ENCODE assay signal across 36 cellular contexts in genomic region chr10:13542533-13542932, GRCh38. TPM values are rescaled to one million over a fixed set of nuclear protein-coding genes. Genes with fewer than 3 reads are reported as not detected.
DNase-seq lines count a peak whose midpoint lies in the region; ATAC-seq, FAIRE-seq and TF ChIP-seq lines count a peak whose summit lies in the region.
"Had no signal": no experiment of that assay in that cellular context is flagged by ENCODE, and none has a peak within 500 bp of the region (broad histone marks: within the 10 kb centered on the region; RNA-seq: fewer than 3 reads in every experiment).

No MANE protein-coding gene starts in this region.

- TF ChIP-seq CTCF in HepG2 (CRISPR knock-in tag; IDR thresholded peaks at IDR 0.05) (no peak), right lobe of liver (IDR thresholded peaks at IDR 0.05) (no peak), A549 (IDR thresholded peaks at IDR 0.05) (no peak), IMR-90 (conservative IDR thresholded peaks at IDR 0.05; ENCODE audit: low read depth, low read length) (no peak), K562 (IDR thresholded peaks at IDR 0.05 in 2 of 3, conservative IDR thresholded peaks at IDR 0.05 in 1 of 3; ENCODE audit: insufficient read depth in 2 of 3, low read depth in 1 of 3, low read length in 3 of 3) (no peak)

- 38% methylated on average over 5 of the region's 5 CpGs for WGBS in HepG2 (ENCODE audit: low lambda C conversion rate)
- 70% methylated on average over 5 of the region's 5 CpGs for WGBS in right lobe of liver (ENCODE audit: insufficient coverage, low coverage, low lambda C conversion rate, missing lambda C conversion rate)
- WGBS in A549 (ENCODE audit: missing lambda C conversion rate) = 41% methylated on average over 5 of the region's 5 CpGs
- WGBS in IMR-90 (ENCODE audit: extremely low coverage in 2 of 2, insufficient read length in 1 of 2), 2 experiments = no CpG with 5 or more reads among the region's 5 CpGs
- 9% methylated on average over 5 of the region's 5 CpGs for WGBS in K562 (ENCODE audit: insufficient coverage, low coverage, missing lambda C conversion rate)

- no peak overlapping the region for H3K4me2 ChIP-seq in HepG2 (ENCODE audit: low read depth, low read length)
- no peak overlapping the region for H3K4me2 ChIP-seq in A549
- H3K4me2 ChIP-seq in IMR-90 (ENCODE audit: low read depth, low read length) = no peak overlapping the region
- no peak overlapping the region for H3K4me2 ChIP-seq in K562 (ENCODE audit: insufficient read depth, low read length)
- H3K4me2 ChIP-seq: BLaER1; BLaER1 treated with 17β-estradiol and CSF1 and Interleukin-3, amounts not matched to agents 10 nM and 100 nM had no signal

- H3K36me3 ChIP-seq in HepG2 (replicated peaks in 1 of 2; ENCODE audit: control insufficient read depth in 1 of 2, insufficient read depth in 2 of 2, low read length in 2 of 2) = no peaks in the 10 kb centered on the region
- H3K36me3 ChIP-seq in right lobe of liver = no peaks in the 10 kb centered on the region
- no peaks in the 10 kb centered on the region for H3K36me3 ChIP-seq in IMR-90 (ENCODE audit: control insufficient read depth, insufficient read depth, low read length)
- no peaks in the 10 kb centered on the region for H3K36me3 ChIP-seq in K562 (ENCODE audit: control insufficient read depth, insufficient read depth, low read length)
- H3K36me3 ChIP-seq: BE2C; BLaER1; BLaER1 treated with 17β-estradiol and CSF1 and Interleukin-3, amounts not matched to agents 10 nM and 100 nM had no signal

- no TSS peak for BruUV-seq in HepG2 (replicated peaks; lab: Mats Ljungman, UMichigan)
- BruUV-seq in IMR-90 (replicated peaks; lab: Mats Ljungman, UMichigan) = no TSS peak
- BruUV-seq in K562 (replicated peaks; lab: Mats Ljungman, UMichigan) = no TSS peak

- H3K27me3 ChIP-seq in HepG2 (ENCODE audit: control insufficient read depth in 1 of 2, insufficient read depth in 2 of 2, low read length in 2 of 2) (peaks cover 1 to 24% of the 10 kb centered on the region in 2 experiments; a peak in 4 of 5 replicates), right lobe of liver (no peaks in the 10 kb centered on the region), IMR-90 (ENCODE audit: control insufficient read depth, insufficient read depth, low read length) (peaks cover 37% of the 10 kb centered on the region), K562 (ENCODE audit: control insufficient read depth in 2 of 2, insufficient read depth in 2 of 2, low read length in 2 of 2) (peaks cover 21 to 24% of the 10 kb centered on the region in 2 experiments)
- H3K27me3 ChIP-seq: BLaER1; BLaER1 treated with 17β-estradiol and CSF1 and Interleukin-3, amounts not matched to agents 10 nM and 100 nM had no signal

- no peak overlapping the region for H2BK15ac ChIP-seq in IMR-90 (ENCODE audit: low read depth, low read length)

- no peak for TF ChIP-seq POLR2A in HepG2 (IDR thresholded peaks at IDR 0.05; ENCODE audit: insufficient read depth in 1 of 2, low read depth in 2 of 2, low read length in 2 of 2)
- TF ChIP-seq POLR2A in right lobe of liver (IDR thresholded peaks at IDR 0.05) = no peak
- no peak for TF ChIP-seq POLR2A in A549 (IDR thresholded peaks at IDR 0.05; ENCODE audit: low read length)
- TF ChIP-seq POLR2A in IMR-90 (IDR thresholded peaks at IDR 0.05; ENCODE audit: low read depth, low read length) = no peak
- no peak for TF ChIP-seq POLR2A in K562 (conservative IDR thresholded peaks at IDR 0.05)

- dilution Hi-C loops in IMR-90 (cut with HindIII; ENCODE audit: low sequenced_read_pairs, unreplicated experiment) = no loop called here

- no peaks in the 10 kb centered on the region for H3K9me1 ChIP-seq in IMR-90 (ENCODE audit: insufficient read depth, low read length)
- no peaks in the 10 kb centered on the region for H3K9me1 ChIP-seq in K562 (ENCODE audit: control insufficient read depth, insufficient read depth, low read length)

- H4K20me1 ChIP-seq in HepG2 (ENCODE audit: insufficient read depth, low read length) = no peaks in the 10 kb centered on the region
- no peaks in the 10 kb centered on the region for H4K20me1 ChIP-seq in IMR-90 (ENCODE audit: insufficient read depth, low read length)
- no peaks in the 10 kb centered on the region for H4K20me1 ChIP-seq in K562 (replicated peaks; ENCODE audit: control insufficient read depth, insufficient read depth, low read length)
- H4K20me1 ChIP-seq: BLaER1; BLaER1 treated with 17β-estradiol and CSF1 and Interleukin-3, amounts not matched to agents 10 nM and 100 nM had no signal

- no peak overlapping the region for H3K23ac ChIP-seq in IMR-90 (ENCODE audit: low read depth, low read length)

- no peak overlapping the region for H3K18ac ChIP-seq in IMR-90 (ENCODE audit: low read depth, low read length)

- no peaks in the 10 kb centered on the region for H3K4me1 ChIP-seq in HepG2 (ENCODE audit: insufficient read depth, low read length)
- no peaks in the 10 kb centered on the region for H3K4me1 ChIP-seq in right lobe of liver
- no peaks in the 10 kb centered on the region for H3K4me1 ChIP-seq in A549
- no peaks in the 10 kb centered on the region for H3K4me1 ChIP-seq in IMR-90 (ENCODE audit: control insufficient read depth, insufficient read depth, low read length)
- H3K4me1 ChIP-seq in K562 (replicated peaks in 1 of 2; ENCODE audit: control insufficient read depth in 2 of 2, insufficient read depth in 2 of 2, low read length in 2 of 2) = no peaks in the 10 kb centered on the region; a peak in 2 of 5 replicates
- H3K4me1 ChIP-seq: BE2C; BLaER1; BLaER1 treated with 17β-estradiol and CSF1 and Interleukin-3, amounts not matched to agents 10 nM and 100 nM had no signal

- TF ChIP-seq RAD21 in HepG2 (CRISPR knock-in tag; IDR thresholded peaks at IDR 0.05) (no peak), A549 (conservative IDR thresholded peaks at IDR 0.05 in 1 of 2, IDR thresholded peaks at IDR 0.05 in 1 of 2) (no peak), IMR-90 (IDR thresholded peaks at IDR 0.05; ENCODE audit: low read length) (no peak), K562 (CRISPR knock-in tag; conservative IDR thresholded peaks at IDR 0.05 in 1 of 2, IDR thresholded peaks at IDR 0.05 in 1 of 2) (no peak)

- H3K9me3 ChIP-seq in HepG2 (ENCODE audit: low read length) = no peaks in the 10 kb centered on the region
- H3K9me3 ChIP-seq in right lobe of liver = no peaks in the 10 kb centered on the region
- H3K9me3 ChIP-seq in A549 = no peaks in the 10 kb centered on the region
- H3K9me3 ChIP-seq in IMR-90 (ENCODE audit: control insufficient read depth, insufficient read depth, low read length) = no peaks in the 10 kb centered on the region
- no peaks in the 10 kb centered on the region for H3K9me3 ChIP-seq in K562 (replicated peaks; ENCODE audit: control insufficient read depth, insufficient read depth, low read depth, low read length)
- H3K9me3 ChIP-seq: BE2C, BLaER1, Caco-2 had no signal

- no peak overlapping the region for H2AFZ ChIP-seq in HepG2 (ENCODE audit: low read length)
- H2AFZ ChIP-seq in IMR-90 (replicated peaks; ENCODE audit: low read length, poor library complexity) = no peak overlapping the region
- H2AFZ ChIP-seq in K562 (ENCODE audit: low read depth, low read length) = no peak overlapping the region

- no peaks in the 10 kb centered on the region for H3K79me1 ChIP-seq in IMR-90 (ENCODE audit: low read depth in 1 of 2, low read length in 2 of 2)

- H3K4ac ChIP-seq in IMR-90 (ENCODE audit: low read depth, low read length) = no peak overlapping the region

- CTCF ChIA-PET in HepG2 (lab: Yijun Ruan, JAX; ENCODE audit: low intra/inter-chr PET ratio, low total read pairs) (no interaction called here), A549 (lab: Yijun Ruan, JAX) (interaction anchor here (0.6 to 1.9 kb wide), 4 partner anchors 48 to 381 kb away, joined by 3 to 6 read pairs (median 3); partner anchors contain the start of gene MCM10), IMR-90 (lab: Yijun Ruan, JAX) (no interaction called here), K562 (lab: Yijun Ruan, JAX; ENCODE audit: low intra/inter-chr PET ratio) (no interaction called here)

- H4K8ac ChIP-seq in IMR-90 (ENCODE audit: low read depth in 2 of 2, low read length in 2 of 2) = no peak overlapping the region

- no peak overlapping the region for H2BK120ac ChIP-seq in IMR-90 (ENCODE audit: low read depth, low read length)

- DNase-seq in HepG2 (ENCODE audit: low spot score) (no peak), right lobe of liver (no peak), A549 (ENCODE audit: low read depth in 1 of 2, low spot score in 1 of 2) (no peak), IMR-90 (no peak), K562 (ENCODE audit: extremely low read depth in 1 of 4, low spot score in 3 of 4) (no peak), NCI-H1417 treated with DMSO at 0.1 percent for 48 hours (lab: John Stamatoyannopoulos, UW) (no peak)
- DNase-seq in effector CD4-positive, alpha-beta T cell = no peak
- no peak for DNase-seq in stimulated activated naive CD8-positive, alpha-beta T cell treated with anti-CD3 and anti-CD28 coated beads, Interleukin-15, Interleukin-2, amounts not matched to agents 100 U/mL and 50 U/mL, for 24 hours
- DNase-seq: 8988T; ACHN; AML-193; BE2C; C1 segment of cervical spinal cord; Caco-2; Calu3; CD4-positive, alpha-beta memory T cell; CD4-positive, alpha-beta T cell; CD4-positive, CD25-positive, alpha-beta regulatory T cell; CD8-positive, alpha-beta memory T cell; CD8-positive, alpha-beta T cell; COR-L47; DMS 273 treated with DMSO at 0.1 percent for 48 hours; DMS153; DMS53; DMS79; DMS79 treated with DMSO at 0.1 percent for 48 hours; DND-41; EL had no signal

- no peak overlapping the region for H2BK20ac ChIP-seq in IMR-90 (ENCODE audit: low read depth, low read length)

- H3K27ac ChIP-seq in HepG2 (ENCODE audit: extremely low read length, insufficient read depth, low read length) (no peak overlapping the region), right lobe of liver (no peak overlapping the region), A549 (no peak overlapping the region), IMR-90 (ENCODE audit: insufficient read depth, low read length) (no peak overlapping the region), K562 (ENCODE audit: extremely low read depth, low read depth, low read length) (no peak overlapping the region)
- H3K27ac ChIP-seq: 22Rv1; BLaER1; BLaER1 treated with 17β-estradiol and CSF1 and Interleukin-3, amounts not matched to agents 10 nM and 100 nM; C4-2B had no signal

- no peak overlapping the region for H2BK5ac ChIP-seq in IMR-90 (ENCODE audit: low read depth, low read length, poor library complexity, severe bottlenecking)

- no peak overlapping the region for H2AK5ac ChIP-seq in IMR-90 (ENCODE audit: low read depth, low read length)

- no peak for ATAC-seq in HepG2
- ATAC-seq in right lobe of liver = no peak
- no peak for ATAC-seq in A549
- no peak for ATAC-seq in IMR-90 (ENCODE audit: low read depth)
- ATAC-seq in K562 = no peak
- ATAC-seq in stimulated activated naive CD8-positive, alpha-beta T cell treated with anti-CD3 and anti-CD28 coated beads, Interleukin-15, Interleukin-2, amounts not matched to agents 100 U/mL and 50 U/mL, for 24 hours = no peak
- ATAC-seq: CD8-positive, alpha-beta T cell had no signal

- H4K91ac ChIP-seq in IMR-90 (ENCODE audit: insufficient read depth, low read depth, low read length) = no peak overlapping the region

- H2AK9ac ChIP-seq in IMR-90 (replicated peaks; ENCODE audit: low read depth, low read length, poor library complexity) = no peak overlapping the region

- no peak overlapping the region for H4K5ac ChIP-seq in IMR-90 (ENCODE audit: low read depth, low read length)

- no peaks in the 10 kb centered on the region for H3K79me2 ChIP-seq in HepG2 (ENCODE audit: insufficient read depth, low read length)
- no peaks in the 10 kb centered on the region for H3K79me2 ChIP-seq in K562 (ENCODE audit: control insufficient read depth, insufficient read depth, low read length)

- H3K4me3 ChIP-seq in HepG2 (replicated peaks in 1 of 3; ENCODE audit: insufficient read depth in 1 of 3, low read depth in 2 of 3, low read length in 3 of 3) (no peak overlapping the region), right lobe of liver (no peak overlapping the region), A549 (no peak overlapping the region), IMR-90 (ENCODE audit: insufficient read depth, low read depth, low read length) (no peak overlapping the region), K562 (no peak overlapping the region)
- H3K4me3 ChIP-seq: BLaER1; BLaER1 treated with 17β-estradiol and CSF1 and Interleukin-3, amounts not matched to agents 10 nM and 100 nM had no signal

- TF ChIP-seq EP300 in HepG2 (IDR thresholded peaks at IDR 0.05; ENCODE audit: low read depth in 2 of 2, low read length in 2 of 2) = no peak
- no peak for TF ChIP-seq EP300 in HepG2 (CRISPR knock-in tag; IDR thresholded peaks at IDR 0.05; ENCODE audit: borderline replicate concordance)
- TF ChIP-seq EP300 in A549 (IDR thresholded peaks at IDR 0.05) = no peak
- no peak for TF ChIP-seq EP300 in K562 (IDR thresholded peaks at IDR 0.05; ENCODE audit: low read length)

- intact Hi-C loops in HepG2 (cut with micrococcal nuclease; ENCODE audit: unreplicated experiment) (no loop called here), right lobe of liver (cut with DNase I) (no loop called here), IMR-90 (cut with micrococcal nuclease) (no loop called here), K562 (cut with micrococcal nuclease) (no loop called here)

- H3K56ac ChIP-seq in IMR-90 (ENCODE audit: extremely low read depth, insufficient read depth, low read length) = no peak overlapping the region

- no peak for FAIRE-seq in HepG2 (lab: Jason Lieb, UNC)
- FAIRE-seq in A549 (lab: Jason Lieb, UNC) = no peak
- FAIRE-seq in K562 (lab: Jason Lieb, UNC) = no peak
- FAIRE-seq: A204.1, D721Med had no signal

- H3K14ac ChIP-seq in IMR-90 (replicated peaks; ENCODE audit: low read depth, low read length) = no peak overlapping the region

- no peak overlapping the region for H3K9ac ChIP-seq in HepG2 (ENCODE audit: insufficient read depth, low read depth, low read length)
- no peak overlapping the region for H3K9ac ChIP-seq in IMR-90 (ENCODE audit: low read depth, low read length)
- H3K9ac ChIP-seq in K562 (ENCODE audit: insufficient read depth in 1 of 2, low read depth in 2 of 2, low read length in 2 of 2) = no peak overlapping the region
- H3K9ac ChIP-seq: BLaER1; BLaER1 treated with 17β-estradiol and CSF1 and Interleukin-3, amounts not matched to agents 10 nM and 100 nM had no signal

- POLR2A ChIA-PET in HepG2 (lab: Yijun Ruan, JAX) = no interaction called here
- POLR2A ChIA-PET in A549 (lab: Yijun Ruan, JAX) = no interaction called here
- POLR2A ChIA-PET in IMR-90 (lab: Charles Lee; ENCODE audit: unreplicated experiment) = no interaction called here
- POLR2A ChIA-PET in K562 (lab: Yijun Ruan, JAX) = no interaction called here

- in situ Hi-C loops in HepG2 (cut with HindIII; ENCODE audit: extremely low pct_ligation_motif_present, low pct_unique_long_range_greater_than_20kb) = no loop called here
- in situ Hi-C loops in IMR-90 (cut with MboI; ENCODE audit: low sequenced_read_pairs) = no loop called here
- in situ Hi-C loops in K562 (cut with MboI) = no loop called here

RNA-seq across cellular contexts. Expression of gene BEND7, which starts 13.7 kb away (rescaled TPM):
- 15.4 and 17.1 TPM in 2 replicates for total RNA-seq in HepG2 (2016; rRNA removed; fragmentation: Illumina TruSeq; extraction: Trizol)
- 10.7 and 11.7 TPM in 2 replicates for total RNA-seq in HepG2 (2016; cell fraction: cytosol; rRNA removed; fragmentation: Illumina TruSeq; extraction: Trizol; ENCODE audit: low read depth)
- total RNA-seq in HepG2 (2016; cell fraction: insoluble cytoplasmic fraction; rRNA removed; fragmentation: Illumina TruSeq; extraction: Trizol) = 13.3 and 14.4 TPM in 2 replicates
- 27.9 and 29.9 TPM in 2 replicates for total RNA-seq in HepG2 (2016; cell fraction: membrane; rRNA removed; fragmentation: Illumina TruSeq; extraction: Trizol)
- total RNA-seq in HepG2 (2016; cell fraction: nucleus; rRNA removed; fragmentation: Illumina TruSeq; extraction: Trizol) = 16.7 and 20.0 TPM in 2 replicates
- polyA plus RNA-seq in HepG2 (2011; rRNA removed) = 13.5 and 14.1 TPM in 2 replicates
- polyA plus RNA-seq in HepG2 (2011; cell fraction: cytosol; rRNA removed) = 5.9 and 10.6 TPM in 2 replicates
- 16.0 and 21.8 TPM in 2 replicates for polyA plus RNA-seq in HepG2 (2011; cell fraction: nucleus; rRNA removed)
- polyA plus RNA-seq in HepG2 (2012) = 24.3 and 27.7 TPM in 2 replicates
- polyA plus RNA-seq in HepG2 (2016; cell fraction: cytosol; fragmentation: Illumina TruSeq; extraction: Trizol; ENCODE audit: low read depth) = 20.2 and 23.1 TPM in 2 replicates
- polyA plus RNA-seq in HepG2 (2016; cell fraction: insoluble cytoplasmic fraction; fragmentation: Illumina TruSeq; extraction: Trizol; ENCODE audit: low read depth) = 18.4 and 20.3 TPM in 2 replicates
- 28.6 and 31.7 TPM in 2 replicates for polyA plus RNA-seq in HepG2 (2016; cell fraction: membrane; fragmentation: Illumina TruSeq; extraction: Trizol; ENCODE audit: low read depth)
- 29.5 and 33.1 TPM in 2 replicates for polyA plus RNA-seq in HepG2 (2016; cell fraction: nucleus; fragmentation: Illumina TruSeq; extraction: Trizol; ENCODE audit: insufficient read depth, low read depth)
- 0.07 and 7.3 TPM in 2 replicates for polyA minus RNA-seq in HepG2 (2011; rRNA and poly(A)+ RNA removed; ENCODE audit: low replicate concordance)
- polyA minus RNA-seq in HepG2 (2011; cell fraction: cytosol; rRNA and poly(A)+ RNA removed) = 16.1 and 17.6 TPM in 2 replicates
- polyA minus RNA-seq in HepG2 (2011; cell fraction: nucleus; rRNA and poly(A)+ RNA removed) = 17.8 and 27.0 TPM in 2 replicates
- 10 to 100 TPM; 14.5 to 21.5 (median 15.6) TPM for total RNA-seq in right lobe of liver
- 11.5 and 12.2 TPM in 2 replicates for polyA plus RNA-seq in A549 (2011; rRNA removed)
- 4.0 and 5.1 TPM in 2 replicates for polyA plus RNA-seq in A549 (2012; cell fraction: cytosol; rRNA removed)
- polyA plus RNA-seq in A549 (2012; cell fraction: nucleus; rRNA removed) = 3.6 and 4.4 TPM in 2 replicates
- polyA plus RNA-seq in A549 (2017; fragmentation: RNase III; extraction: RNeasy Plus Mini Kit Qiagen cat#74134 plus additional on column Dnase treatment) = 7.9 to 10.4 TPM (median 9.8 TPM) in 3 replicates
- 4.0 and 5.7 TPM in 2 replicates for polyA minus RNA-seq in A549 (2011; rRNA and poly(A)+ RNA removed)
- total RNA-seq in IMR-90 (2012; rRNA removed) = 2.3 and 3.1 TPM in 2 replicates
- polyA plus RNA-seq in IMR-90 (2012; rRNA removed) = 2.5 and 3.5 TPM in 2 replicates
- 0.99 and 1.6 TPM in 2 replicates for polyA plus RNA-seq in IMR-90 (2012; cell fraction: cytosol; rRNA removed)
- polyA plus RNA-seq in IMR-90 (2012; cell fraction: nucleus; rRNA removed; ENCODE audit: low replicate concordance) = 1.7 and 9.5 TPM in 2 replicates
- total RNA-seq in K562 (2011; cell fraction: chromatin; rRNA removed; ENCODE audit: low replicate concordance) = 6.0 and 13.1 TPM in 2 replicates
- 3.0 and 3.8 TPM in 2 replicates for total RNA-seq in K562 (2011; cell fraction: nucleolus; rRNA removed)
- total RNA-seq in K562 (2011; cell fraction: nucleoplasm; rRNA removed) = 6.7 and 10.2 TPM in 2 replicates
- 5.0 and 6.3 TPM in 2 replicates for total RNA-seq in K562 (2014; rRNA removed)
- 6.1 and 8.4 TPM in 2 replicates for total RNA-seq in K562 (2014; rRNA removed; fragmentation: Illumina TruSeq; extraction: Trizol)
- 5.2 and 6.0 TPM in 2 replicates for total RNA-seq in K562 (2015; rRNA removed; fragmentation: Illumina TruSeq; extraction: Trizol)
- total RNA-seq in K562 (2021) = 8.2 and 10.1 TPM in 2 replicates
- 4.8 and 5.6 TPM in 2 replicates for polyA plus RNA-seq in K562 (2011; rRNA removed)
- polyA plus RNA-seq in K562 (2011; cell fraction: cytosol; rRNA removed) = 1.3 and 3.4 TPM in 2 replicates
- 5.5 and 8.9 TPM in 2 replicates for polyA plus RNA-seq in K562 (2011; cell fraction: nucleus; rRNA removed)
- polyA plus RNA-seq in K562 (2012) = 5.3 and 7.1 TPM in 2 replicates
- 6.6 and 11.4 TPM in 2 replicates for polyA plus RNA-seq in K562 (2014; fragmentation: Illumina TruSeq; extraction: Trizol)
- polyA plus RNA-seq in K562 (2014; fragmentation: Nextera tagmentation; extraction: Ambion mirVana) = 1 to 10 TPM; 1.3 to 1.8 TPM
- 3.2 and 12.2 TPM in 2 replicates for polyA plus RNA-seq in K562 (2014; rRNA removed)
- 4.4 and 6.1 TPM in 2 replicates for polyA minus RNA-seq in K562 (2011; rRNA and poly(A)+ RNA removed)
- polyA minus RNA-seq in K562 (2011; cell fraction: cytosol; rRNA and poly(A)+ RNA removed) = 2.9 and 3.3 TPM in 2 replicates
- 1.9 and 4.3 TPM in 2 replicates for polyA minus RNA-seq in K562 (2011; cell fraction: nucleus; rRNA and poly(A)+ RNA removed)
- total RNA-seq: B cell; CD4-positive, alpha-beta memory T cell; CD4-positive, alpha-beta T cell; CD8-positive, alpha-beta memory T cell; CD8-positive, alpha-beta T cell had no signal
- polyA plus RNA-seq: CD14-positive monocyte; CD4-positive, alpha-beta memory T cell; CD4-positive, CD25-positive, alpha-beta regulatory T cell; CD8-positive, alpha-beta memory T cell had no signal

RNA-seq across cellular contexts. Expression of gene PRPF18, which starts 44.2 kb away (rescaled TPM):
- total RNA-seq in HepG2 (2016; rRNA removed; fragmentation: Illumina TruSeq; extraction: Trizol) = 17.2 and 24.7 TPM in 2 replicates
- 7.8 and 9.1 TPM in 2 replicates for total RNA-seq in HepG2 (2016; cell fraction: cytosol; rRNA removed; fragmentation: Illumina TruSeq; extraction: Trizol; ENCODE audit: low read depth)
- 21.2 and 25.5 TPM in 2 replicates for total RNA-seq in HepG2 (2016; cell fraction: insoluble cytoplasmic fraction; rRNA removed; fragmentation: Illumina TruSeq; extraction: Trizol)
- total RNA-seq in HepG2 (2016; cell fraction: membrane; rRNA removed; fragmentation: Illumina TruSeq; extraction: Trizol) = 12.4 and 13.8 TPM in 2 replicates
- total RNA-seq in HepG2 (2016; cell fraction: nucleus; rRNA removed; fragmentation: Illumina TruSeq; extraction: Trizol) = 18.7 and 19.1 TPM in 2 replicates
- 4.4 and 6.1 TPM in 2 replicates for polyA plus RNA-seq in HepG2 (2011; rRNA removed)
- polyA plus RNA-seq in HepG2 (2011; cell fraction: cytosol; rRNA removed) = 3.0 and 3.7 TPM in 2 replicates
- polyA plus RNA-seq in HepG2 (2011; cell fraction: nucleus; rRNA removed) = 4.5 and 6.1 TPM in 2 replicates
- polyA plus RNA-seq in HepG2 (2012) = 7.6 and 9.8 TPM in 2 replicates
- polyA plus RNA-seq in HepG2 (2016; cell fraction: cytosol; fragmentation: Illumina TruSeq; extraction: Trizol; ENCODE audit: low read depth) = 5.7 and 7.2 TPM in 2 replicates
- polyA plus RNA-seq in HepG2 (2016; cell fraction: insoluble cytoplasmic fraction; fragmentation: Illumina TruSeq; extraction: Trizol; ENCODE audit: low read depth) = 20.8 and 21.3 TPM in 2 replicates
- 7.3 and 9.4 TPM in 2 replicates for polyA plus RNA-seq in HepG2 (2016; cell fraction: membrane; fragmentation: Illumina TruSeq; extraction: Trizol; ENCODE audit: low read depth)
- 11.4 and 11.7 TPM in 2 replicates for polyA plus RNA-seq in HepG2 (2016; cell fraction: nucleus; fragmentation: Illumina TruSeq; extraction: Trizol; ENCODE audit: insufficient read depth, low read depth)
- 0.80 and 2.3 TPM in 2 replicates for polyA minus RNA-seq in HepG2 (2011; rRNA and poly(A)+ RNA removed; ENCODE audit: low replicate concordance)
- polyA minus RNA-seq in HepG2 (2011; cell fraction: cytosol; rRNA and poly(A)+ RNA removed) = 2.6 and 4.7 TPM in 2 replicates
- 28.2 and 32.6 TPM in 2 replicates for polyA minus RNA-seq in HepG2 (2011; cell fraction: nucleus; rRNA and poly(A)+ RNA removed)
- total RNA-seq in right lobe of liver = 10 to 100 TPM in 4 of 6 experiments, 1 to 10 TPM in 2; 8.1 to 16.1 (median 11.5) TPM
- 21.5 and 39.6 TPM in 2 replicates for polyA plus RNA-seq in A549 (2011; rRNA removed)
- polyA plus RNA-seq in A549 (2012; cell fraction: cytosol; rRNA removed) = 7.6 and 10.6 TPM in 2 replicates
- 2.5 and 3.5 TPM in 2 replicates for polyA plus RNA-seq in A549 (2012; cell fraction: nucleus; rRNA removed)
- 22.0 to 22.8 TPM (median 22.3 TPM) in 3 replicates for polyA plus RNA-seq in A549 (2017; fragmentation: RNase III; extraction: RNeasy Plus Mini Kit Qiagen cat#74134 plus additional on column Dnase treatment)
- polyA minus RNA-seq in A549 (2011; rRNA and poly(A)+ RNA removed) = 8.0 and 8.6 TPM in 2 replicates
- total RNA-seq in IMR-90 (2012; rRNA removed) = 10.0 and 34.4 TPM in 2 replicates
- 14.1 and 16.9 TPM in 2 replicates for polyA plus RNA-seq in IMR-90 (2012; rRNA removed)
- polyA plus RNA-seq in IMR-90 (2012; cell fraction: cytosol; rRNA removed) = 1.1 and 2.4 TPM in 2 replicates
- 0.28 and 3.2 TPM in 2 replicates for polyA plus RNA-seq in IMR-90 (2012; cell fraction: nucleus; rRNA removed; ENCODE audit: low replicate concordance)
- 16.6 and 64.6 TPM in 2 replicates for total RNA-seq in K562 (2011; cell fraction: chromatin; rRNA removed; ENCODE audit: low replicate concordance)
- total RNA-seq in K562 (2011; cell fraction: nucleolus; rRNA removed) = 6.8 and 10.3 TPM in 2 replicates
- 15.2 and 18.3 TPM in 2 replicates for total RNA-seq in K562 (2011; cell fraction: nucleoplasm; rRNA removed)
- 16.9 and 23.1 TPM in 2 replicates for total RNA-seq in K562 (2014; rRNA removed)
- total RNA-seq in K562 (2014; rRNA removed; fragmentation: Illumina TruSeq; extraction: Trizol) = 26.4 and 30.3 TPM in 2 replicates
- 25.7 and 30.6 TPM in 2 replicates for total RNA-seq in K562 (2015; rRNA removed; fragmentation: Illumina TruSeq; extraction: Trizol)
- 14.0 and 14.8 TPM in 2 replicates for total RNA-seq in K562 (2021)
- 10.3 and 15.7 TPM in 2 replicates for polyA plus RNA-seq in K562 (2011; rRNA removed)
- 2.7 and 5.6 TPM in 2 replicates for polyA plus RNA-seq in K562 (2011; cell fraction: cytosol; rRNA removed)
- polyA plus RNA-seq in K562 (2011; cell fraction: nucleus; rRNA removed) = 5.1 and 6.3 TPM in 2 replicates
- polyA plus RNA-seq in K562 (2012) = 11.2 and 15.1 TPM in 2 replicates
- 20.5 and 25.9 TPM in 2 replicates for polyA plus RNA-seq in K562 (2014; fragmentation: Illumina TruSeq; extraction: Trizol)
- polyA plus RNA-seq in K562 (2014; fragmentation: Nextera tagmentation; extraction: Ambion mirVana) = 10 to 100 TPM; 19.6 to 26.6 TPM
- 16.8 and 22.4 TPM in 2 replicates for polyA plus RNA-seq in K562 (2014; rRNA removed)
- 19.2 and 22.2 TPM in 2 replicates for polyA minus RNA-seq in K562 (2011; rRNA and poly(A)+ RNA removed)
- 3.5 and 6.4 TPM in 2 replicates for polyA minus RNA-seq in K562 (2011; cell fraction: cytosol; rRNA and poly(A)+ RNA removed)
- 9.3 and 25.3 TPM in 2 replicates for polyA minus RNA-seq in K562 (2011; cell fraction: nucleus; rRNA and poly(A)+ RNA removed)

Comparison
In these comparisons a context has a peak if more than half of its experiments do, and no peak if none do; other contexts are left out.
1. Of the 241 proteins assayed by ChIP-seq in both HepG2 and K562: peak only in HepG2: MAFF; only in K562: none; in both: MAFK; in neither: 239.